11 cellular contexts compared by ENCODE assay signal in genomic region chr11:2302280-2302843, GRCh38. TPM values are rescaled to one million over a fixed set of nuclear protein-coding genes. Genes with fewer than 3 reads are reported as not detected.
DNase-seq lines count a peak whose midpoint lies in the region; ATAC-seq and TF ChIP-seq lines count a peak whose summit lies in the region.
"Had no signal": no experiment of that assay in that cellular context is flagged by ENCODE, and none has a peak within 500 bp of the region (broad histone marks: within the 10 kb centered on the region; RNA-seq: fewer than 3 reads in every experiment).

No MANE protein-coding gene starts in this region.

- ATAC-seq in activated CD8-positive, alpha-beta T cell treated with anti-CD3 and anti-CD28 coated beads, Interleukin-2, amount 10 ng/mL, durations not matched to agents 7 days and 5 days, result peak; percentile 43
- no peak for ATAC-seq in HG03196 (IDR thresholded peaks at IDR 0.05; ENCODE audit: unreplicated experiment)

- peaks cover 0 to 57% (median 42%) of the 10 kb centered on the region in 4 donors for H3K4me1 ChIP-seq in tibial nerve

- H3K27me3 Mint-ChIP-seq in activated T-cell treated with anti-CD3 and anti-CD28 coated beads, Interleukin-2, amount 50 U/mL, for 24 hours, result no peaks in the 10 kb centered on the region
- H3K27me3 Mint-ChIP-seq in activated CD8-positive, alpha-beta T cell treated with anti-CD3 and anti-CD28 coated beads, Interleukin-2, amount 10 ng/mL, durations not matched to agents 7 days and 5 days (ENCODE audit: low read depth), result no peaks in the 10 kb centered on the region
- peaks cover 2 to 11% (median 3%) of the 10 kb centered on the region in 3 donors for H3K27me3 Mint-ChIP-seq in immature natural killer cell (ENCODE audit: low read depth in 3 of 3)

- peak overlapping the region; percentile 89 for H3K4me3 Mint-ChIP-seq in activated T-cell treated with anti-CD3 and anti-CD28 coated beads, Interleukin-2, amount 50 U/mL, for 24 hours
- peak overlapping the region; percentile 94 for H3K4me3 Mint-ChIP-seq in activated CD8-positive, alpha-beta T cell treated with anti-CD3 and anti-CD28 coated beads, Interleukin-2, amount 10 ng/mL, durations not matched to agents 7 days and 5 days
- peak overlapping the region; percentile 91 to 97 (median 94) for H3K4me3 Mint-ChIP-seq in immature natural killer cell

- peak overlapping the region in 3 of 4 donors; percentile 17 to 57 (median 34) for H3K27ac ChIP-seq in tibial nerve

- no peaks in the 10 kb centered on the region for H3K36me3 ChIP-seq in tibial nerve

- no peaks in the 10 kb centered on the region for H3K9me3 ChIP-seq in tibial nerve

- no peak for TF ChIP-seq EP300 in tibial nerve (IDR thresholded peaks at IDR 0.05)

- H3K27ac Mint-ChIP-seq in activated T-cell treated with anti-CD3 and anti-CD28 coated beads, Interleukin-2, amount 50 U/mL, for 24 hours, result peak overlapping the region; percentile 93
- H3K27ac Mint-ChIP-seq in activated CD8-positive, alpha-beta T cell treated with anti-CD3 and anti-CD28 coated beads, Interleukin-2, amount 10 ng/mL, durations not matched to agents 7 days and 5 days, result peak overlapping the region; percentile 93
- peak overlapping the region; percentile 90 to 96 (median 94) for H3K27ac Mint-ChIP-seq in immature natural killer cell

- DNase-seq in activated T-cell treated with anti-CD3 and anti-CD28 coated beads, Interleukin-2, amount 50 U/mL, for 24 hours, result peak; percentile 66
- DNase-seq in activated T-cell treated with anti-CD3 and anti-CD28 coated beads, Interleukin-2, amount 50 U/mL, for 1 hour, result no peak
- peak; percentile 61 for DNase-seq in activated CD8-positive, alpha-beta T cell treated with anti-CD3 and anti-CD28 coated beads, Interleukin-2, amount 10 ng/mL, durations not matched to agents 7 days and 5 days
- peak; percentile 35 to 48 (median 41) for DNase-seq in immature natural killer cell
- DNase-seq in tibial nerve (ENCODE audit: low spot score in 2 of 2), result no peak
- DNase-seq in Kasumi-1 (lab: John Stamatoyannopoulos, UW), result no peak
- no peak for DNase-seq in SW 1271 (lab: John Stamatoyannopoulos, UW)
- DNase-seq: NCI-H2227 treated with DMSO at 0.1 percent for 48 hours had no signal

- no peak for TF ChIP-seq POLR2A in tibial nerve (IDR thresholded peaks at IDR 0.05)

- no peaks in the 10 kb centered on the region for H3K27me3 ChIP-seq in tibial nerve

- TF ChIP-seq CTCF in tibial nerve (IDR thresholded peaks at IDR 0.05), result no peak

- WGBS in tibial nerve, 2 donors, result 49 to 63% methylated on average over 10 to 11 of the region's 15 CpGs

- H3K36me3 Mint-ChIP-seq in activated T-cell treated with anti-CD3 and anti-CD28 coated beads, Interleukin-2, amount 50 U/mL, for 24 hours (ENCODE audit: low read depth), result peaks cover 4% of the 10 kb centered on the region
- H3K36me3 Mint-ChIP-seq in activated CD8-positive, alpha-beta T cell treated with anti-CD3 and anti-CD28 coated beads, Interleukin-2, amount 10 ng/mL, durations not matched to agents 7 days and 5 days (ENCODE audit: low read depth), result peaks cover 18% of the 10 kb centered on the region
- H3K36me3 Mint-ChIP-seq in immature natural killer cell, result peaks cover 0 to 8% (median 7%) of the 10 kb centered on the region in 3 donors

- H3K4me3 ChIP-seq in tibial nerve, result peak overlapping the region in 1 of 4 donors; percentile 8

- POLR2A ChIA-PET in activated CD8-positive, alpha-beta T cell treated with anti-CD3 and anti-CD28 coated beads, Interleukin-2, amount 10 ng/mL, durations not matched to agents 7 days and 5 days (lab: Charles Lee), result interaction anchor here (1.0 to 2.2 kb wide), 4 partner anchors 11 to 231 kb away, joined by 3 to 9 read pairs (median 6); partner anchors contain the start of gene TSSC4

- H3K4me1 Mint-ChIP-seq in activated T-cell treated with anti-CD3 and anti-CD28 coated beads, Interleukin-2, amount 50 U/mL, for 24 hours (ENCODE audit: low read depth), result peaks cover 76% of the 10 kb centered on the region
- peaks cover 75% of the 10 kb centered on the region for H3K4me1 Mint-ChIP-seq in activated CD8-positive, alpha-beta T cell treated with anti-CD3 and anti-CD28 coated beads, Interleukin-2, amount 10 ng/mL, durations not matched to agents 7 days and 5 days (ENCODE audit: low read depth)
- H3K4me1 Mint-ChIP-seq in immature natural killer cell, result peaks cover 65 to 71% of the 10 kb centered on the region in 2 donors

- no peaks in the 10 kb centered on the region for H3K9me3 Mint-ChIP-seq in activated T-cell treated with anti-CD3 and anti-CD28 coated beads, Interleukin-2, amount 50 U/mL, for 24 hours
- no peaks in the 10 kb centered on the region for H3K9me3 Mint-ChIP-seq in activated CD8-positive, alpha-beta T cell treated with anti-CD3 and anti-CD28 coated beads, Interleukin-2, amount 10 ng/mL, durations not matched to agents 7 days and 5 days (ENCODE audit: insufficient read depth)
- no peaks in the 10 kb centered on the region for H3K9me3 Mint-ChIP-seq in immature natural killer cell

- CTCF ChIA-PET in activated CD8-positive, alpha-beta T cell treated with anti-CD3 and anti-CD28 coated beads, Interleukin-2, amount 10 ng/mL, durations not matched to agents 7 days and 5 days (lab: Charles Lee), result interaction anchor here (0.8 to 12.4 kb wide), 8 partner anchors 19 to 231 kb away, joined by 3 to 351 read pairs (median 4); partner anchors contain the start of gene TSSC4

RNA-seq across cellular contexts. Expression of gene TSPAN32, which starts 0.5 kb away (rescaled TPM):
- total RNA-seq in activated CD8-positive, alpha-beta T cell treated with anti-CD3 and anti-CD28 coated beads, Interleukin-2, amount 10 ng/mL, durations not matched to agents 7 days and 5 days, result 10 to 100 TPM; 39.7 to 47.0 TPM
- 100 to 1,000 TPM; 132 to 223 (median 200) TPM for polyA plus RNA-seq in immature natural killer cell
- 1 to 10 TPM; 1.8 to 9.0 (median 5.8) TPM for total RNA-seq in tibial nerve
- polyA plus RNA-seq: keratinocyte had no signal

RNA-seq across cellular contexts. Expression of gene C11orf21, which starts 0.6 kb away (rescaled TPM):
- 10 to 100 TPM; 37.1 to 43.2 TPM for total RNA-seq in activated CD8-positive, alpha-beta T cell treated with anti-CD3 and anti-CD28 coated beads, Interleukin-2, amount 10 ng/mL, durations not matched to agents 7 days and 5 days
- polyA plus RNA-seq in immature natural killer cell, result 10 to 100 TPM; 36.3 to 57.5 (median 36.6) TPM
- 1 to 10 TPM in 2 of 4 donors, under 1 TPM in 2; 0.39 to 2.4 (median 1.1) TPM for total RNA-seq in tibial nerve
- polyA plus RNA-seq: AG04450, keratinocyte had no signal

RNA-seq across cellular contexts. Expression of gene ASCL2, which starts 32.0 kb away (rescaled TPM):
- under 1 TPM; 0.13 to 0.53 TPM for total RNA-seq in activated CD8-positive, alpha-beta T cell treated with anti-CD3 and anti-CD28 coated beads, Interleukin-2, amount 10 ng/mL, durations not matched to agents 7 days and 5 days
- polyA plus RNA-seq in immature natural killer cell, result 10 to 100 TPM in 2 of 3 donors, 1 to 10 TPM in 1; 9.7 to 60.0 (median 18.2) TPM
- 1 to 10 TPM in 3 of 4 donors, under 1 TPM in 1; 0.66 to 4.1 (median 3.0) TPM for total RNA-seq in tibial nerve
- polyA plus RNA-seq: AG04450 had no signal

Comparison
In these comparisons a context has a peak if more than half of its experiments do, and no peak if none do; other contexts are left out.
1. DNase-seq: peak in activated T-cell treated with anti-CD3 and anti-CD28 coated beads, Interleukin-2, amount 50 U/mL, for 24 hours (single experiment), activated CD8-positive, alpha-beta T cell treated with anti-CD3 and anti-CD28 coated beads, Interleukin-2, amount 10 ng/mL, durations not matched to agents 7 days and 5 days (single experiment) and immature natural killer cell (3 of 3); none in activated T-cell treated with anti-CD3 and anti-CD28 coated beads, Interleukin-2, amount 50 U/mL, for 1 hour (single experiment), tibial nerve (0 of 2), Kasumi-1 (0 of 2) and SW 1271 (0 of 2).
2. RNA of gene TSPAN32, which starts 0.5 kb away (total RNA-seq): 39.7 to 47.0 TPM in activated CD8-positive, alpha-beta T cell treated with anti-CD3 and anti-CD28 coated beads, Interleukin-2, amount 10 ng/mL, durations not matched to agents 7 days and 5 days; 1.8 to 9.0 TPM in tibial nerve; every median in the first group is over 4 times any median in the second.
3. RNA of gene C11orf21, which starts 0.6 kb away (total RNA-seq): 37.1 to 43.2 TPM in activated CD8-positive, alpha-beta T cell treated with anti-CD3 and anti-CD28 coated beads, Interleukin-2, amount 10 ng/mL, durations not matched to agents 7 days and 5 days; 0.39 to 2.4 TPM in tibial nerve; every median in the first group is over 10 times any median in the second.
4. Peak in every context shown above with its lines, with median percentiles within 50 percentile points of each other: H3K27ac Mint-ChIP-seq and H3K4me3 Mint-ChIP-seq.